ENCODE assay signal across 17 cellular contexts in the genomic region with DNA sequence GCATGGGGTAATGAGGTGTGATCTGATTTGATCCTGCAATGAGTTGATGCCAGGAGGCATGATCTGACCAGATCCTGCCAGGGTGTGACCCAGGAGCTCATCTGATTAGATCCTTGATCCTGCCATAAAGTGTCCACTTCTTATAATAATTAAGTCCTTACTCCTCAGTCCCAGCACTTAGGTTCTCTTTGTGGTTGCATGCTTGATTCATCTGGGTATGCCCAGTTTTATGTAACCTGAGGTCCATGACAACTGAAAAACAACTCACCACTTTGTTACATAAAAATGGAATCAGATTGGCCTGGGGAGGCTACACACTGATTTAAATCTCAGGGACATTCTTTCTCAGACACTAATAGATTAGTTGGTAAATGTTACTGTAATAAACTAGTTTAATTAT.
"Had no signal": no experiment of that assay in that cellular context is flagged by ENCODE, and none has a peak within 500 bp of the region (broad histone marks: within the 10 kb centered on the region; RNA-seq: fewer than 3 reads in every experiment).

No MANE protein-coding gene starts in this region.

- H3K27me3 Mint-ChIP-seq: activated CD4-positive, alpha-beta memory T cell treated with anti-CD3 and anti-CD28 coated beads for 36 hours; activated naive CD8-positive, alpha-beta T cell treated with anti-CD3 and anti-CD28 coated beads, Interleukin-2, amount 10 ng/mL, durations not matched to agents 7 days and 5 days; stimulated activated naive CD8-positive, alpha-beta T cell treated with anti-CD3 and anti-CD28 coated beads, Interleukin-15, Interleukin-2, amounts not matched to agents 100 ng/mL and 50 ng/mL, for 24 hours had no signal

- DNase-seq: activated CD4-positive, alpha-beta memory T cell treated with anti-CD3 and anti-CD28 coated beads for 36 hours; activated CD4-positive, alpha-beta T cell treated with anti-CD3 and anti-CD28 coated beads for 1 hour; activated gamma-delta T cell treated with Interleukin-2 at 50 U/mL for 16 hours; activated naive CD8-positive, alpha-beta T cell treated with anti-CD3 and anti-CD28 coated beads, Interleukin-2, amount 10 ng/mL, durations not matched to agents 7 days and 5 days; activated T-cell treated with anti-CD3 and anti-CD28 coated beads, Interleukin-2, amount 50 U/mL, for 48 hours; aorta; caudate nucleus; effector CD4-positive, alpha-beta T cell; heart left ventricle; left ventricle myocardium inferior; mesenchymal stem cell; stimulated activated CD4-positive, alpha-beta T cell treated with anti-CD3 and anti-CD28 coated beads, Interleukin-4, amount 100 ng/mL, for 1 hour; stimulated activated CD8-positive, alpha-beta memory T cell treated with anti-CD3 and anti-CD28 coated beads, Interleukin-4, amount 100 ng/mL, for 48 hours; upper lobe of right lung had no signal

- H3K4me3 Mint-ChIP-seq: activated CD4-positive, alpha-beta memory T cell treated with anti-CD3 and anti-CD28 coated beads for 36 hours; activated naive CD8-positive, alpha-beta T cell treated with anti-CD3 and anti-CD28 coated beads, Interleukin-2, amount 10 ng/mL, durations not matched to agents 7 days and 5 days; stimulated activated naive CD8-positive, alpha-beta T cell treated with anti-CD3 and anti-CD28 coated beads, Interleukin-15, Interleukin-2, amounts not matched to agents 100 ng/mL and 50 ng/mL, for 24 hours; T-helper 2 cell treated with Interferon-gamma antibody and Interleukin-4, amounts not matched to agents 5 μg/mL and 100 μg/mL, for 36 hours had no signal

- H3K4me3 ChIP-seq: coronary artery, heart left ventricle, left ventricle myocardium inferior, upper lobe of right lung had no signal

- H3K9me3 Mint-ChIP-seq: activated CD4-positive, alpha-beta memory T cell treated with anti-CD3 and anti-CD28 coated beads for 36 hours; activated naive CD8-positive, alpha-beta T cell treated with anti-CD3 and anti-CD28 coated beads, Interleukin-2, amount 10 ng/mL, durations not matched to agents 7 days and 5 days; stimulated activated naive CD8-positive, alpha-beta T cell treated with anti-CD3 and anti-CD28 coated beads, Interleukin-15, Interleukin-2, amounts not matched to agents 100 ng/mL and 50 ng/mL, for 24 hours; T-helper 2 cell treated with Interferon-gamma antibody and Interleukin-4, amounts not matched to agents 5 μg/mL and 100 μg/mL, for 36 hours had no signal

- H3K36me3 Mint-ChIP-seq: activated CD4-positive, alpha-beta memory T cell treated with anti-CD3 and anti-CD28 coated beads for 36 hours; activated naive CD8-positive, alpha-beta T cell treated with anti-CD3 and anti-CD28 coated beads, Interleukin-2, amount 10 ng/mL, durations not matched to agents 7 days and 5 days had no signal

- H3K27ac Mint-ChIP-seq: activated CD4-positive, alpha-beta memory T cell treated with anti-CD3 and anti-CD28 coated beads for 36 hours; activated naive CD8-positive, alpha-beta T cell treated with anti-CD3 and anti-CD28 coated beads, Interleukin-2, amount 10 ng/mL, durations not matched to agents 7 days and 5 days; stimulated activated naive CD8-positive, alpha-beta T cell treated with anti-CD3 and anti-CD28 coated beads, Interleukin-15, Interleukin-2, amounts not matched to agents 100 ng/mL and 50 ng/mL, for 24 hours; T-helper 2 cell treated with Interferon-gamma antibody and Interleukin-4, amounts not matched to agents 5 μg/mL and 100 μg/mL, for 36 hours had no signal

- ATAC-seq: heart left ventricle, upper lobe of right lung had no signal
